8 cellular contexts compared by ENCODE assay signal in the genomic region with DNA sequence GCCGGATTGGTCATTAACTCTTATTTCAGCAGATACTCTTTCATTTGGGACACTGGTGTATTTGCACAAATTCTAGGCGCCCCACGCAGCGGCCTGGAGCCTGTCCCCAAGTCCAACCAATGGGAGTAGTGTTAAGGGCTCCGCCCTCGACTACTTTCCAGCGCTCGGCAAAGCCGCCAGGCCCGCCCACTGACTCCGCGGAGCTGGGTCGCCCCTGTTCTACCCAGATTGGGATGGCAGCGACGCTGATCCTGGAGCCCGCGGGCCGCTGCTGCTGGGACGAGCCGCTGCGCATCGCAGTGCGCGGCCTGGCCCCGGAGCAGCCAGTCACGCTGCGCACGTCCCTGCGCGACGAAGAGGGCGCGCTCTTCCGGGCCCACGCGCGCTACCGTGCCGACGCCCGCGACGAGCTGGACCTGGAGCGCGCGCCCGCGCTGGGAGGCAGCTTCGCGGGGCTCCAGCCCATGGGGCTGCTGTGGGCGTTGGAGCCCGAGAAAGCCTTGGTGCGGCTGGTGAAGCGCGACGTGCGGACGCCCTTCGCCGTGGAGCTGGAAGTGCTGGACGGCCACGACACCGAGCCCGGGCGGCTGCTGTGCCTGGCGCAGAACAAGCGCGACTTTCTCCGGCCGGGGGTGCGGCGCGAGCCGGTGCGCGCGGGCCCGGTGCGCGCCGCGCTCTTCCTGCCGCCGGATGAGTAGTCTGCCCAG. TPM values are rescaled to one million over a fixed set of nuclear protein-coding genes. Genes with fewer than 3 reads are reported as not detected.
DNase-seq lines count a peak whose midpoint lies in the region; ATAC-seq and TF ChIP-seq lines count a peak whose summit lies in the region.

A gene with protein sequence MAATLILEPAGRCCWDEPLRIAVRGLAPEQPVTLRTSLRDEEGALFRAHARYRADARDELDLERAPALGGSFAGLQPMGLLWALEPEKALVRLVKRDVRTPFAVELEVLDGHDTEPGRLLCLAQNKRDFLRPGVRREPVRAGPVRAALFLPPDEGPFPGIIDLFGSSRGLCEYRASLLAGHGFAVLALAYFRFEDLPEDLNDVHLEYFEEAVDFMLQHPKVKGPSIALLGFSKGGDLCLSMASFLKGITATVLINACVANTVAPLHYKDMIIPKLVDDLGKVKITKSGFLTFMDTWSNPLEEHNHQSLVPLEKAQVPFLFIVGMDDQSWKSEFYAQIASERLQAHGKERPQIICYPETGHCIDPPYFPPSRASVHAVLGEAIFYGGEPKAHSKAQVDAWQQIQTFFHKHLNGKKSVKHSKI (plus strand): TSS at position 179 of the 707 bp plus-strand sequence. CDS start 55 bp downstream, at position 234.

- H3K36me3 Mint-ChIP-seq in HFFc6 (ENCODE audit: low read depth) (no peaks in the 10 kb centered on the region; the same call in 1 of the 2 replicates), chondrocyte (ENCODE audit: low read depth) (no peaks in the 10 kb centered on the region)

- peaks cover 13% of the 10 kb centered on the region for H3K27me3 Mint-ChIP-seq in HFFc6 (ENCODE audit: insufficient read depth)
- H3K27me3 Mint-ChIP-seq in chondrocyte (ENCODE audit: low read depth): no peaks in the 10 kb centered on the region

- H3K27ac Mint-ChIP-seq in HFFc6: no peak within 1 kb of the TSS
- peak within 1 kb of the TSS; percentile 78 for H3K27ac Mint-ChIP-seq in chondrocyte (ENCODE audit: unreplicated experiment)

- H3K4me1 Mint-ChIP-seq in HFFc6 (ENCODE audit: low read depth) (no peaks in the 10 kb centered on the region; the same call in 1 of the 2 replicates), chondrocyte (ENCODE audit: low read depth) (peaks cover 7% of the 10 kb centered on the region)

- H3K9me3 Mint-ChIP-seq in HFFc6 (peaks cover 5% of the 10 kb centered on the region), chondrocyte (ENCODE audit: low read depth) (no peaks in the 10 kb centered on the region)

- DNase-seq in GM10266 (ENCODE audit: extremely low spot score): peak; percentile 84
- peak; percentile 26 for DNase-seq in HFFc6
- peak; percentile 49 for DNase-seq in NCI-H2171 treated with DMSO at 0.1 percent for 48 hours (lab: John Stamatoyannopoulos, UW)
- DNase-seq in activated CD4-positive, alpha-beta T cell treated with anti-CD3 and anti-CD28 coated beads for 1 hour: peak; percentile 52
- DNase-seq in chondrocyte (ENCODE audit: low spot score): peak; percentile 94
- peak; percentile 77 for DNase-seq in kidney tubule cell (ENCODE audit: low spot score)
- DNase-seq in stimulated activated CD4-positive, alpha-beta T cell treated with anti-CD3 and anti-CD28 coated beads, Interleukin-15, amount 100 ng/mL, for 48 hours (ENCODE audit: low read depth in 2 of 2): peak; percentile 50 to 66

- H3K4me3 Mint-ChIP-seq in HFFc6: peak within 1 kb of the TSS; percentile 86
- peak within 1 kb of the TSS; percentile 82 for H3K4me3 Mint-ChIP-seq in chondrocyte (ENCODE audit: unreplicated experiment)

- TF ChIP-seq CTCF in GM10266 (IDR thresholded peaks at IDR 0.05; ENCODE audit: control insufficient read depth, insufficient read depth, low read depth, missing control alignments): no peak
- TF ChIP-seq CTCF in HFFc6 (IDR thresholded peaks at IDR 0.05): no peak
- peak; percentile 20 for TF ChIP-seq CTCF in chondrocyte (IDR thresholded peaks at IDR 0.05)

- ATAC-seq in GM21717 (IDR thresholded peaks at IDR 0.05; ENCODE audit: unreplicated experiment): no peak

RNA-seq across cellular contexts. Expression of the gene that starts here (rescaled TPM):
- total RNA-seq in HFFc6 (2021; fragmentation: NEBNext Ultra II Directional; extraction: Animal tissue kit (Norgen Biotek cat#: 25700)): not detected
- not detected in 3 replicates for total RNA-seq in chondrocyte

Comparison
In these comparisons a context has a peak if more than half of its experiments do, and no peak if none do; other contexts are left out.
1. Peak in DNase-seq in HFFc6; RNA of the gene not detected or under 1 TPM.
2. Peak in DNase-seq in chondrocyte; RNA of the gene not detected or under 1 TPM.
3. DNase-seq: peak in every context shown above with its lines; median percentile 94 in chondrocyte; 84 in GM10266; 77 in kidney tubule cell; 58 in stimulated activated CD4-positive, alpha-beta T cell treated with anti-CD3 and anti-CD28 coated beads, Interleukin-15, amount 100 ng/mL, for 48 hours; 52 in activated CD4-positive, alpha-beta T cell treated with anti-CD3 and anti-CD28 coated beads for 1 hour; 49 in NCI-H2171 treated with DMSO at 0.1 percent for 48 hours; 26 in HFFc6.